1 cellular context compared by ENCODE assay signal in genomic region chr11:46281374-46281831, GRCh38.
TF ChIP-seq lines count a peak whose summit lies in the region.

No MANE protein-coding gene starts in this region.

TF ChIP-seq in HEK293, 187 proteins besides CTCF, POLR2A, EP300 and RAD21 (continued from another document):
- no peak for TF ChIP-seq ZFP37 (tag by site-specific recombination; IDR thresholded peaks at IDR 0.05)
- no peak for TF ChIP-seq ZNF792 (tag by site-specific recombination; IDR thresholded peaks at IDR 0.05)
- TF ChIP-seq ZNF624 (tag by site-specific recombination; IDR thresholded peaks at IDR 0.05): no peak
